20 cellular contexts compared by ENCODE assay signal in the genomic region with DNA sequence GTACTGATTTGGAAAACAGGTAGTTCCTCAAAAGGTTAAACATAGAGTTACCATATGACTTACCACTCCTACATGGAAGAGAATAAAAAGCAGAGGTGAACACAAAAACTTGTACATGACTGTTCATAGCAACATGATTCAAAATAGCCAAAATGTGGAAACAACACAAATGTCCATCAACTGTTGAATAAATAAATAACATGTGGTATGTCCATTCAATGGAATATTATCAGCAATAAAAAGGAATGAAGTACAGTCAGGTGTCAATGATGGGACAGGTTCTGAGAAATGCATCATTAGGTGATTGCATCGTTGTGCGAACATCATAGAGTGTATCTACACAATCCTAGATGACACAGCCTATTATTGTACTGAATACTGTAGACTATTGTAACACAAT. TPM values are rescaled to one million over a fixed set of nuclear protein-coding genes. Genes with fewer than 3 reads are reported as not detected.
DNase-seq lines count a peak whose midpoint lies in the region; ATAC-seq and TF ChIP-seq lines count a peak whose summit lies in the region.
"Had no signal": no experiment of that assay in that cellular context is flagged by ENCODE, and none has a peak within 500 bp of the region (broad histone marks: within the 10 kb centered on the region; RNA-seq: fewer than 3 reads in every experiment).

No MANE protein-coding gene starts in this region.

- H2BK20ac ChIP-seq in IMR-90 (ENCODE audit: low read depth, low read length) = no peak overlapping the region

- no peaks in the 10 kb centered on the region for H3K9me2 ChIP-seq in SK-N-SH

- peak overlapping the region; percentile 12 for H3K27ac Mint-ChIP-seq in activated naive CD8-positive, alpha-beta T cell
- no peak overlapping the region for H3K27ac Mint-ChIP-seq in activated naive CD8-positive, alpha-beta T cell treated with anti-CD3 and anti-CD28 coated beads for 36 hours
- H3K27ac Mint-ChIP-seq in CD4-positive, alpha-beta T cell = peak overlapping the region; percentile 49
- H3K27ac Mint-ChIP-seq: B cell had no signal

- H3K56ac ChIP-seq in IMR-90 (ENCODE audit: extremely low read depth, insufficient read depth, low read length) = no peak overlapping the region

- no peak overlapping the region for H3K18ac ChIP-seq in IMR-90 (ENCODE audit: low read depth, low read length)

- dilution Hi-C loops in IMR-90 (cut with HindIII; ENCODE audit: low sequenced_read_pairs, unreplicated experiment) = no loop called here

- DNase-seq in SK-N-SH = no peak
- no peak for DNase-seq in activated naive CD8-positive, alpha-beta T cell treated with anti-CD3 and anti-CD28 coated beads for 36 hours
- no peak for DNase-seq in CD4-positive, alpha-beta T cell
- no peak for DNase-seq in IMR-90
- no peak for DNase-seq in DMS114 treated with DMSO at 0.1 percent for 48 hours (lab: John Stamatoyannopoulos, UW; ENCODE audit: unreplicated experiment)
- DNase-seq: AML-193; CD4-positive, alpha-beta memory T cell; CD8-positive, alpha-beta memory T cell; COR-L47; DMS 273 treated with DMSO at 0.1 percent for 48 hours; DMS79 treated with DMSO at 0.1 percent for 48 hours; GF-D8 had no signal

- no peak for TF ChIP-seq POLR2A in IMR-90 (IDR thresholded peaks at IDR 0.05; ENCODE audit: low read depth, low read length)

- H4K8ac ChIP-seq in IMR-90 (ENCODE audit: low read depth in 2 of 2, low read length in 2 of 2) = no peak overlapping the region

- no TSS peak for BruUV-seq in IMR-90 (replicated peaks; lab: Mats Ljungman, UMichigan)

- no peaks in the 10 kb centered on the region for H3K9me3 Mint-ChIP-seq in activated naive CD8-positive, alpha-beta T cell (ENCODE audit: low read depth)
- peaks cover 2% of the 10 kb centered on the region for H3K9me3 Mint-ChIP-seq in activated naive CD8-positive, alpha-beta T cell treated with anti-CD3 and anti-CD28 coated beads for 36 hours
- H3K9me3 Mint-ChIP-seq in CD4-positive, alpha-beta T cell = no peaks in the 10 kb centered on the region
- H3K9me3 Mint-ChIP-seq: CD4-positive, alpha-beta memory T cell; CD8-positive, alpha-beta memory T cell had no signal

- no peak overlapping the region for H2BK120ac ChIP-seq in IMR-90 (ENCODE audit: low read depth, low read length)

- no peaks in the 10 kb centered on the region for H3F3A ChIP-seq in SK-N-SH (replicated peaks; ENCODE audit: insufficient read depth)

- H3K4me1 Mint-ChIP-seq in activated naive CD8-positive, alpha-beta T cell (ENCODE audit: low read depth) = peaks cover 64% of the 10 kb centered on the region
- H3K4me1 Mint-ChIP-seq in activated naive CD8-positive, alpha-beta T cell treated with anti-CD3 and anti-CD28 coated beads for 36 hours = peaks cover 56% of the 10 kb centered on the region
- peaks cover 78% of the 10 kb centered on the region for H3K4me1 Mint-ChIP-seq in CD4-positive, alpha-beta T cell (ENCODE audit: low read depth)

- no peak overlapping the region for H3K14ac ChIP-seq in IMR-90 (replicated peaks; ENCODE audit: low read depth, low read length)

- no peak overlapping the region for H3K4me3 ChIP-seq in SK-N-SH (ENCODE audit: low read depth in 2 of 2, low read length in 1 of 2)
- no peak overlapping the region for H3K4me3 ChIP-seq in IMR-90 (ENCODE audit: insufficient read depth, low read depth, low read length)
- H3K4me3 ChIP-seq: A549; BLaER1 treated with 17β-estradiol and CSF1 and Interleukin-3, amounts not matched to agents 10 nM and 100 nM had no signal

- H4K20me1 ChIP-seq in SK-N-SH (ENCODE audit: insufficient read depth) = no peaks in the 10 kb centered on the region
- H4K20me1 ChIP-seq in IMR-90 (ENCODE audit: insufficient read depth, low read length) = no peaks in the 10 kb centered on the region

- POLR2A ChIA-PET in SK-N-SH (lab: Yijun Ruan, JAX) (no interaction called here), IMR-90 (lab: Charles Lee; ENCODE audit: unreplicated experiment) (no interaction called here)
- POLR2A ChIA-PET in CD4-positive, alpha-beta T cell (lab: Charles Lee) = no interaction called here

- H2AFZ ChIP-seq in SK-N-SH (ENCODE audit: low read depth) (no peak overlapping the region), IMR-90 (replicated peaks; ENCODE audit: low read length, poor library complexity) (no peak overlapping the region)

- CTCF ChIA-PET in SK-N-SH (lab: Yijun Ruan, JAX) (no interaction called here), IMR-90 (lab: Yijun Ruan, JAX) (no interaction called here)
- CTCF ChIA-PET in CD4-positive, alpha-beta T cell (lab: Charles Lee) = no interaction called here

- H2AK9ac ChIP-seq in IMR-90 (replicated peaks; ENCODE audit: low read depth, low read length, poor library complexity) = no peak overlapping the region

- H2BK5ac ChIP-seq in IMR-90 (ENCODE audit: low read depth, low read length, poor library complexity, severe bottlenecking) = no peak overlapping the region

- peaks cover 6% of the 10 kb centered on the region for H3K36me3 Mint-ChIP-seq in activated naive CD8-positive, alpha-beta T cell
- H3K36me3 Mint-ChIP-seq in activated naive CD8-positive, alpha-beta T cell treated with anti-CD3 and anti-CD28 coated beads for 36 hours = peaks cover 21% of the 10 kb centered on the region
- H3K36me3 Mint-ChIP-seq in CD4-positive, alpha-beta T cell (ENCODE audit: low read depth) = peaks cover 46% of the 10 kb centered on the region

- 86% methylated on average over 2 of the region's 2 CpGs for WGBS in SK-N-SH (ENCODE audit: low lambda C conversion rate)
- WGBS in IMR-90 (ENCODE audit: extremely low coverage in 2 of 2, insufficient read length in 1 of 2), 2 experiments = no CpG with 5 or more reads among the region's 2 CpGs

- no peak overlapping the region for H2AK5ac ChIP-seq in IMR-90 (ENCODE audit: low read depth, low read length)

- in situ Hi-C loops in IMR-90 (cut with MboI; ENCODE audit: low sequenced_read_pairs) = no loop called here

- H2BK15ac ChIP-seq in IMR-90 (ENCODE audit: low read depth, low read length) = no peak overlapping the region

- no peaks in the 10 kb centered on the region for H3K27me3 Mint-ChIP-seq in activated naive CD8-positive, alpha-beta T cell
- no peaks in the 10 kb centered on the region for H3K27me3 Mint-ChIP-seq in activated naive CD8-positive, alpha-beta T cell treated with anti-CD3 and anti-CD28 coated beads for 36 hours
- no peaks in the 10 kb centered on the region for H3K27me3 Mint-ChIP-seq in CD4-positive, alpha-beta T cell
- H3K27me3 Mint-ChIP-seq: B cell; CD4-positive, alpha-beta memory T cell; CD8-positive, alpha-beta memory T cell had no signal

- no peak overlapping the region for H3K4me3 Mint-ChIP-seq in activated naive CD8-positive, alpha-beta T cell
- H3K4me3 Mint-ChIP-seq in activated naive CD8-positive, alpha-beta T cell treated with anti-CD3 and anti-CD28 coated beads for 36 hours = no peak overlapping the region
- H3K4me3 Mint-ChIP-seq in CD4-positive, alpha-beta T cell = no peak overlapping the region
- H3K4me3 Mint-ChIP-seq: B cell; CD4-positive, alpha-beta memory T cell; CD8-positive, alpha-beta memory T cell had no signal

- no peaks in the 10 kb centered on the region; a peak in 1 of 4 replicates for H3K79me1 ChIP-seq in IMR-90 (ENCODE audit: low read depth in 1 of 2, low read length in 2 of 2)

- H3K9ac ChIP-seq in SK-N-SH = no peak overlapping the region
- H3K9ac ChIP-seq in IMR-90 (ENCODE audit: low read depth, low read length) = no peak overlapping the region
- H3K9ac ChIP-seq: BLaER1 treated with 17β-estradiol and CSF1 and Interleukin-3, amounts not matched to agents 10 nM and 100 nM had no signal

- no peak overlapping the region for H4K91ac ChIP-seq in IMR-90 (ENCODE audit: insufficient read depth, low read depth, low read length)

- no peaks in the 10 kb centered on the region for H3K9me1 ChIP-seq in IMR-90 (ENCODE audit: insufficient read depth, low read length)

- no peaks in the 10 kb centered on the region; a peak in 1 of 4 replicates for H3K4me1 ChIP-seq in SK-N-SH (ENCODE audit: control insufficient read depth in 1 of 2, insufficient read depth in 2 of 2, low read depth in 1 of 2, low read length in 1 of 2)
- H3K4me1 ChIP-seq in IMR-90 (ENCODE audit: control insufficient read depth, insufficient read depth, low read length) = no peaks in the 10 kb centered on the region

- no peak overlapping the region for H4K5ac ChIP-seq in IMR-90 (ENCODE audit: low read depth, low read length)

- H3K79me2 ChIP-seq in SK-N-SH (ENCODE audit: insufficient read depth) = no peaks in the 10 kb centered on the region

- intact Hi-C loops in CD4-positive, alpha-beta T cell (cut with DNase I, micrococcal nuclease) = no loop called here
- intact Hi-C loops in IMR-90 (cut with micrococcal nuclease) = no loop called here

- no peak overlapping the region for H3K4ac ChIP-seq in IMR-90 (ENCODE audit: low read depth, low read length)

- H3K23ac ChIP-seq in IMR-90 (ENCODE audit: low read depth, low read length) = no peak overlapping the region

- H3K27ac ChIP-seq in SK-N-SH (ENCODE audit: low read depth in 2 of 2, low read length in 1 of 2) (no peak overlapping the region), IMR-90 (ENCODE audit: insufficient read depth, low read length) (no peak overlapping the region)
- no peak overlapping the region for H3K27ac ChIP-seq in CD4-positive, alpha-beta T cell (ENCODE audit: low read depth, low read length)
- H3K27ac ChIP-seq: 22Rv1; A549; BLaER1 treated with 17β-estradiol and CSF1 and Interleukin-3, amounts not matched to agents 10 nM and 100 nM; C4-2B had no signal

- ATAC-seq in SK-N-SH treated with all-trans-retinoic acid at 6 μM for 48 hours (no peak), IMR-90 (ENCODE audit: low read depth) (no peak), GM19351 (IDR thresholded peaks at IDR 0.05; ENCODE audit: unreplicated experiment) (no peak)
- ATAC-seq in CD4-positive, alpha-beta T cell (ENCODE audit: poor library complexity) = no peak
- ATAC-seq: A549 had no signal

- H3K27me3 ChIP-seq in SK-N-SH (ENCODE audit: insufficient read depth) (no peaks in the 10 kb centered on the region), IMR-90 (ENCODE audit: control insufficient read depth, insufficient read depth, low read length) (peaks cover 1% of the 10 kb centered on the region; the same call in 1 of the 2 replicates)
- no peaks in the 10 kb centered on the region for H3K27me3 ChIP-seq in CD4-positive, alpha-beta T cell (ENCODE audit: control insufficient read depth, insufficient read depth, low read length)
- H3K27me3 ChIP-seq: BLaER1 treated with 17β-estradiol and CSF1 and Interleukin-3, amounts not matched to agents 10 nM and 100 nM had no signal

- H3K4me2 ChIP-seq in SK-N-SH (no peak overlapping the region), IMR-90 (ENCODE audit: low read depth, low read length) (no peak overlapping the region)
- H3K4me2 ChIP-seq: A549; BLaER1 treated with 17β-estradiol and CSF1 and Interleukin-3, amounts not matched to agents 10 nM and 100 nM had no signal

- H3K36me3 ChIP-seq in SK-N-SH (replicated peaks in 1 of 2; ENCODE audit: control insufficient read depth in 1 of 2, insufficient read depth in 2 of 2, low read length in 1 of 2) = no peaks in the 10 kb centered on the region
- no peaks in the 10 kb centered on the region for H3K36me3 ChIP-seq in IMR-90 (ENCODE audit: control insufficient read depth, insufficient read depth, low read length)

- TF ChIP-seq EP300 in SK-N-SH (IDR thresholded peaks at IDR 0.05; ENCODE audit: borderline replicate concordance in 1 of 2, low read depth in 1 of 2, low read length in 1 of 2) = no peak

- H3K9me3 ChIP-seq in SK-N-SH (no peaks in the 10 kb centered on the region), IMR-90 (ENCODE audit: control insufficient read depth, insufficient read depth, low read length) (no peaks in the 10 kb centered on the region)
- H3K9me3 ChIP-seq in CD4-positive, alpha-beta T cell (ENCODE audit: control insufficient read depth, low read length) = no peaks in the 10 kb centered on the region

- TF ChIP-seq CTCF in SK-N-SH (IDR thresholded peaks at IDR 0.05) = no peak
- TF ChIP-seq CTCF in CD4-positive, alpha-beta T cell (IDR thresholded peaks at IDR 0.05) = no peak
- TF ChIP-seq CTCF in IMR-90 (conservative IDR thresholded peaks at IDR 0.05; ENCODE audit: low read depth, low read length) = no peak

- TF ChIP-seq RAD21 in SK-N-SH (IDR thresholded peaks at IDR 0.05; ENCODE audit: low read length) (no peak), IMR-90 (IDR thresholded peaks at IDR 0.05; ENCODE audit: low read length) (no peak)

RNA-seq across cellular contexts. Expression of a gene that starts 35.3 kb away (rescaled TPM):
- 10.4 and 14.3 TPM in 2 replicates for polyA plus RNA-seq in SK-N-SH (2012; rRNA removed)
- 8.7 and 10.6 TPM in 2 replicates for polyA plus RNA-seq in SK-N-SH (2012; cell fraction: cytosol; rRNA removed)
- 35.9 and 37.2 TPM in 2 replicates for polyA plus RNA-seq in SK-N-SH (2012; cell fraction: nucleus; rRNA removed)
- 10 to 100 TPM; 15.9 TPM for total RNA-seq in activated naive CD8-positive, alpha-beta T cell treated with anti-CD3 and anti-CD28 coated beads for 36 hours
- 10 to 100 TPM; 53.1 to 55.6 TPM for total RNA-seq in CD4-positive, alpha-beta T cell
- total RNA-seq in IMR-90 (2012; rRNA removed) = 4.7 and 5.6 TPM in 2 replicates
- 13.3 and 16.6 TPM in 2 replicates for polyA plus RNA-seq in IMR-90 (2012; rRNA removed)
- 11.4 and 18.6 TPM in 2 replicates for polyA plus RNA-seq in IMR-90 (2012; cell fraction: cytosol; rRNA removed)
- 34.9 and 65.6 TPM in 2 replicates for polyA plus RNA-seq in IMR-90 (2012; cell fraction: nucleus; rRNA removed; ENCODE audit: low replicate concordance)
